In the genomic region with DNA sequence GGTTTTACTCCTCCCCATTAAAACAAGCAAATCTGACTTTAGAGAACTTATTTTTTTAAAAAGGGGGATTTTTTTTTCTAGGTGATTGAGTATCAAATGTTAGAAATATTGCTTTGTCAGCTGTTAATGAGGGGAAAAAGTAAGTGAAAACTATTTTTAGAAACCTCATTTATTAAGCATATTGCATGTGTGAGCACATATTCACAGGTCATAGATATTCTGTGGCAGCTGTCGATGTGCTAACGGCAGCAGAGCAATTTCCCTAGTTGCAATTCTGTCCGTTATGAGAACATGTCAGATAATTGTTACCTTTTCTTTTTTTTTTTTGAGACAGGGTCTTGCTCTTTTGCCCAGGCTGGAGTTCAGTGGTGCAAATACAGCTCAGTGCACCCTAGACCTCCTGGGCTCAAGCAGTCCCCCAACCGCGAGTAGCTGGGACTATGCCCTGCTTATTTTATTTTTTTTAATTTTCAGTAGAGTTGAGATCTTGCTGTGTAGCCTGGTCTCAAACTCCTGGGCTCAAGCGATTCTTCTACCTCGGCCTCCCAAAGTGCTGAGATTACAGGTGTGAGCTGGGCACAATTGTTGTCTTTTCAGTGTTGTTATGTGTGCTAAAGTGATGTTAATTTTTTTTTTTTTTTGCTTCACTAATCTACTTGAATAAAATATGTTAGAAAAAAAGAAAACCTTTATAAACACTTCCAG, we compare ENCODE assay signal across 1 cellular context.
TF ChIP-seq lines count a peak whose summit lies in the region.

No MANE protein-coding gene starts in this region.

TF ChIP-seq in K562, 482 proteins besides CTCF, POLR2A, EP300 and RAD21:
- no peak for TF ChIP-seq RBBP5 (IDR thresholded peaks at IDR 0.05; ENCODE audit: borderline replicate concordance, insufficient read depth, low read length, poor library complexity, severe bottlenecking)
- no peak for TF ChIP-seq STAT5B (CRISPR knock-in tag; IDR thresholded peaks at IDR 0.05)
- TF ChIP-seq, protein P1, sequence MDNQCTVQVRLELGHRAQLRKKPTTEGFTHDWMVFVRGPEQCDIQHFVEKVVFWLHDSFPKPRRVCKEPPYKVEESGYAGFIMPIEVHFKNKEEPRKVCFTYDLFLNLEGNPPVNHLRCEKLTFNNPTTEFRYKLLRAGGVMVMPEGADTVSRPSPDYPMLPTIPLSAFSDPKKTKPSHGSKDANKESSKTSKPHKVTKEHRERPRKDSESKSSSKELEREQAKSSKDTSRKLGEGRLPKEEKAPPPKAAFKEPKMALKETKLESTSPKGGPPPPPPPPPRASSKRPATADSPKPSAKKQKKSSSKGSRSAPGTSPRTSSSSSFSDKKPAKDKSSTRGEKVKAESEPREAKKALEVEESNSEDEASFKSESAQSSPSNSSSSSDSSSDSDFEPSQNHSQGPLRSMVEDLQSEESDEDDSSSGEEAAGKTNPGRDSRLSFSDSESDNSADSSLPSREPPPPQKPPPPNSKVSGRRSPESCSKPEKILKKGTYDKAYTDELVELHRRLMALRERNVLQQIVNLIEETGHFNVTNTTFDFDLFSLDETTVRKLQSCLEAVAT (IDR thresholded peaks at IDR 0.05) = no peak
- TF ChIP-seq, protein P2, sequence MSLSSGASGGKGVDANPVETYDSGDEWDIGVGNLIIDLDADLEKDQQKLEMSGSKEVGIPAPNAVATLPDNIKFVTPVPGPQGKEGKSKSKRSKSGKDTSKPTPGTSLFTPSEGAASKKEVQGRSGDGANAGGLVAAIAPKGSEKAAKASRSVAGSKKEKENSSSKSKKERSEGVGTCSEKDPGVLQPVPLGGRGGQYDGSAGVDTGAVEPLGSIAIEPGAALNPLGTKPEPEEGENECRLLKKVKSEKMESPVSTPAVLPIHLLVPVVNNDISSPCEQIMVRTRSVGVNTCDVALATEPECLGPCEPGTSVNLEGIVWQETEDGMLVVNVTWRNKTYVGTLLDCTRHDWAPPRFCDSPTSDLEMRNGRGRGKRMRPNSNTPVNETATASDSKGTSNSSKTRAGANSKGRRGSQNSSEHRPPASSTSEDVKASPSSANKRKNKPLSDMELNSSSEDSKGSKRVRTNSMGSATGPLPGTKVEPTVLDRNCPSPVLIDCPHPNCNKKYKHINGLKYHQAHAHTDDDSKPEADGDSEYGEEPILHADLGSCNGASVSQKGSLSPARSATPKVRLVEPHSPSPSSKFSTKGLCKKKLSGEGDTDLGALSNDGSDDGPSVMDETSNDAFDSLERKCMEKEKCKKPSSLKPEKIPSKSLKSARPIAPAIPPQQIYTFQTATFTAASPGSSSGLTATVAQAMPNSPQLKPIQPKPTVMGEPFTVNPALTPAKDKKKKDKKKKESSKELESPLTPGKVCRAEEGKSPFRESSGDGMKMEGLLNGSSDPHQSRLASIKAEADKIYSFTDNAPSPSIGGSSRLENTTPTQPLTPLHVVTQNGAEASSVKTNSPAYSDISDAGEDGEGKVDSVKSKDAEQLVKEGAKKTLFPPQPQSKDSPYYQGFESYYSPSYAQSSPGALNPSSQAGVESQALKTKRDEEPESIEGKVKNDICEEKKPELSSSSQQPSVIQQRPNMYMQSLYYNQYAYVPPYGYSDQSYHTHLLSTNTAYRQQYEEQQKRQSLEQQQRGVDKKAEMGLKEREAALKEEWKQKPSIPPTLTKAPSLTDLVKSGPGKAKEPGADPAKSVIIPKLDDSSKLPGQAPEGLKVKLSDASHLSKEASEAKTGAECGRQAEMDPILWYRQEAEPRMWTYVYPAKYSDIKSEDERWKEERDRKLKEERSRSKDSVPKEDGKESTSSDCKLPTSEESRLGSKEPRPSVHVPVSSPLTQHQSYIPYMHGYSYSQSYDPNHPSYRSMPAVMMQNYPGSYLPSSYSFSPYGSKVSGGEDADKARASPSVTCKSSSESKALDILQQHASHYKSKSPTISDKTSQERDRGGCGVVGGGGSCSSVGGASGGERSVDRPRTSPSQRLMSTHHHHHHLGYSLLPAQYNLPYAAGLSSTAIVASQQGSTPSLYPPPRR (CRISPR knock-in tag; IDR thresholded peaks at IDR 0.05; ENCODE audit: borderline replicate concordance) = no peak
- no peak for TF ChIP-seq FOXA1 (IDR thresholded peaks at IDR 0.05; ENCODE audit: borderline replicate concordance)
- peak; percentile 51; the same call in 1 of the 2 replicates for TF ChIP-seq MAFK (IDR thresholded peaks at IDR 0.05; ENCODE audit: low read length)
- TF ChIP-seq, protein P3, sequence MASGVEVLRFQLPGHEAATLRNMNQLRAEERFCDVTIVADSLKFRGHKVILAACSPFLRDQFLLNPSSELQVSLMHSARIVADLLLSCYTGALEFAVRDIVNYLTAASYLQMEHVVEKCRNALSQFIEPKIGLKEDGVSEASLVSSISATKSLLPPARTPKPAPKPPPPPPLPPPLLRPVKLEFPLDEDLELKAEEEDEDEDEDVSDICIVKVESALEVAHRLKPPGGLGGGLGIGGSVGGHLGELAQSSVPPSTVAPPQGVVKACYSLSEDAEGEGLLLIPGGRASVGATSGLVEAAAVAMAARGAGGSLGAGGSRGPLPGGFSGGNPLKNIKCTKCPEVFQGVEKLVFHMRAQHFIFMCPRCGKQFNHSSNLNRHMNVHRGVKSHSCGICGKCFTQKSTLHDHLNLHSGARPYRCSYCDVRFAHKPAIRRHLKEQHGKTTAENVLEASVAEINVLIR (CRISPR knock-in tag; IDR thresholded peaks at IDR 0.05) = no peak
- peak; percentile 52; the same call in 1 of the 2 replicates for TF ChIP-seq C11orf30 (IDR thresholded peaks at IDR 0.05; ENCODE audit: low read depth)
- peak; percentile 70; the same call in 1 of the 2 replicates for TF ChIP-seq MAFF (IDR thresholded peaks at IDR 0.05; ENCODE audit: low read length)
- no peak for TF ChIP-seq SP1 (CRISPR knock-in tag; IDR thresholded peaks at IDR 0.05)
- TF ChIP-seq MAFG (tag; conservative IDR thresholded peaks at IDR 0.05) = peak; percentile 56; the same call in 1 of the 2 replicates
- TF ChIP-seq ZNF316 (IDR thresholded peaks at IDR 0.05) = peak; percentile 87
